Comparison of ENCODE assay signal across 24 cellular contexts in the genomic region with DNA sequence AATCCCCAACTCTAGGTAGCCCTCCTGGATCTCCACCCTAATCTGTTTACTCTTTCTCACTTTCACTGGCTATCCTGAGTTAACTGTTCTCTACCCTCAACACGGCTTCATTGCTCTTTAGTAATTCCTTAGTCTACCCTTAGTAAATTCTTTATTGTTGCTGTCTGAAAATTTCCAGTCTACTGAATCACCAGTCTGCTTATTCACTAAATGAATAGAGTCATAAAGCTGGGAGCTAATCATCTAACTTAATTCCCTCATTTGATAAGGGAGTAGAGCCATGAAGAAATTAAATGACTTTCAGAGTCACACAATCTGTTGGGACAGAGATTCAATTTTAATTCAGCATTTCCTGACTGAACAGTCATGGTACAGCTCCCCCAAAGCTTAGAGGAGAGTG. TPM values are rescaled to one million over a fixed set of nuclear protein-coding genes. Genes with fewer than 3 reads are reported as not detected.
DNase-seq lines count a peak whose midpoint lies in the region; ATAC-seq, FAIRE-seq and TF ChIP-seq lines count a peak whose summit lies in the region.
"Had no signal": no experiment of that assay in that cellular context is flagged by ENCODE, and none has a peak within 500 bp of the region (broad histone marks: within the 10 kb centered on the region; RNA-seq: fewer than 3 reads in every experiment).

No MANE protein-coding gene starts in this region.

- no peak for DNase-seq in activated T-cell treated with anti-CD3 and anti-CD28 coated beads, Interleukin-2, amount 50 U/mL, for 72 hours
- no peak for DNase-seq in activated T-cell treated with anti-CD3 and anti-CD28 coated beads, Interleukin-2, amount 50 U/mL, for 48 hours
- DNase-seq in astrocyte (ENCODE audit: low read depth): peak; percentile 69
- DNase-seq in osteoblast (ENCODE audit: insufficient read length, low spot score, missing footprints): peak; percentile 19
- DNase-seq in OCI-M1 (lab: John Stamatoyannopoulos, UW): no peak
- DNase-seq in omental fat pad (ENCODE audit: low spot score): no peak
- DNase-seq: 8988T; AML-193; C1 segment of cervical spinal cord; CD8-positive, alpha-beta T cell; DMS153; GDM1; H7; KG1; NCI-H1105; NCI-H2029 treated with DMSO at 0.1 percent for 48 hours; NCI-H345; NCI-H524; SJCRH30 had no signal

- H3K27ac Mint-ChIP-seq in activated T-cell treated with anti-CD3 and anti-CD28 coated beads, Interleukin-2, amount 50 U/mL, for 72 hours: peak overlapping the region; percentile 7
- H3K27ac Mint-ChIP-seq in astrocyte (ENCODE audit: unreplicated experiment): no peak overlapping the region
- H3K27ac Mint-ChIP-seq: CD8-positive, alpha-beta T cell had no signal

- TF ChIP-seq CTCF in astrocyte (IDR thresholded peaks at IDR 0.05; ENCODE audit: insufficient read depth, low read depth, low read length) (no peak), osteoblast (IDR thresholded peaks at IDR 0.05; ENCODE audit: extremely low read depth, low read depth, low read length) (no peak), omental fat pad (IDR thresholded peaks at IDR 0.05) (no peak)

- no peaks in the 10 kb centered on the region for H3K4me1 Mint-ChIP-seq in activated T-cell treated with anti-CD3 and anti-CD28 coated beads, Interleukin-2, amount 50 U/mL, for 72 hours (ENCODE audit: low read depth)
- peaks cover 21% of the 10 kb centered on the region for H3K4me1 Mint-ChIP-seq in astrocyte (ENCODE audit: low read depth, unreplicated experiment)

- H3K27ac ChIP-seq in astrocyte (ENCODE audit: low read depth, low read length): peak overlapping the region; percentile 44
- peak overlapping the region; percentile 49 for H3K27ac ChIP-seq in osteoblast (ENCODE audit: low read depth, low read length)
- H3K27ac ChIP-seq: HL-60, SJCRH30 had no signal

- H3K4me2 ChIP-seq in astrocyte (ENCODE audit: low read length): no peak overlapping the region
- no peak overlapping the region for H3K4me2 ChIP-seq in osteoblast (ENCODE audit: insufficient read depth, low read length)

- H3K79me2 ChIP-seq in astrocyte (ENCODE audit: insufficient read depth, low read length): no peaks in the 10 kb centered on the region
- no peaks in the 10 kb centered on the region for H3K79me2 ChIP-seq in osteoblast (ENCODE audit: insufficient read depth, low read length)

- peaks cover 5% of the 10 kb centered on the region for H3K4me1 ChIP-seq in astrocyte (ENCODE audit: insufficient read depth, low read length)
- peaks cover 21% of the 10 kb centered on the region for H3K4me1 ChIP-seq in osteoblast (ENCODE audit: insufficient read depth, low read length)
- H3K4me1 ChIP-seq: SJCRH30 had no signal

- H2AFZ ChIP-seq in astrocyte (ENCODE audit: low read depth, low read length) (no peak overlapping the region), osteoblast (ENCODE audit: low read length) (peak overlapping the region; percentile 13)

- peaks cover 3 to 5% of the 10 kb centered on the region in 2 donors for H3K9me3 Mint-ChIP-seq in activated T-cell treated with anti-CD3 and anti-CD28 coated beads, Interleukin-2, amount 50 U/mL, for 72 hours
- H3K9me3 Mint-ChIP-seq in astrocyte (ENCODE audit: unreplicated experiment): peaks cover 7% of the 10 kb centered on the region

- H3K27me3 ChIP-seq in astrocyte (ENCODE audit: insufficient read depth, low read length): no peaks in the 10 kb centered on the region
- H3K27me3 ChIP-seq in osteoblast (ENCODE audit: insufficient read depth, low read length): no peaks in the 10 kb centered on the region
- H3K27me3 ChIP-seq: SJCRH30 had no signal

- H3K9ac ChIP-seq in astrocyte (ENCODE audit: low read length): no peak overlapping the region

- H4K20me1 ChIP-seq in astrocyte (ENCODE audit: insufficient read depth, low read length) (no peaks in the 10 kb centered on the region), osteoblast (ENCODE audit: insufficient read depth, low read length) (no peaks in the 10 kb centered on the region)

- H3K36me3 ChIP-seq in astrocyte (ENCODE audit: insufficient read depth, low read length): no peaks in the 10 kb centered on the region
- H3K36me3 ChIP-seq in osteoblast (ENCODE audit: insufficient read depth, low read length): no peaks in the 10 kb centered on the region

- H3K9me3 ChIP-seq in astrocyte (ENCODE audit: insufficient read depth, low read depth, low read length) (no peaks in the 10 kb centered on the region), osteoblast (ENCODE audit: low read depth, low read length) (peaks cover 4% of the 10 kb centered on the region)

- H3K4me3 ChIP-seq in astrocyte (ENCODE audit: insufficient read depth, low read depth, low read length) (no peak overlapping the region), osteoblast (ENCODE audit: insufficient read depth, low read length) (no peak overlapping the region)
- H3K4me3 ChIP-seq: SJCRH30 had no signal

- no peak for FAIRE-seq in astrocyte (lab: Jason Lieb, UNC)
- FAIRE-seq: RCC 7860 had no signal

- peaks cover 11 to 34% of the 10 kb centered on the region in 2 donors for H3K36me3 Mint-ChIP-seq in activated T-cell treated with anti-CD3 and anti-CD28 coated beads, Interleukin-2, amount 50 U/mL, for 72 hours (ENCODE audit: insufficient read depth in 2 of 2)
- H3K36me3 Mint-ChIP-seq in astrocyte (ENCODE audit: low read depth, unreplicated experiment): peaks cover 5% of the 10 kb centered on the region

- H3K27me3 Mint-ChIP-seq in activated T-cell treated with anti-CD3 and anti-CD28 coated beads, Interleukin-2, amount 50 U/mL, for 72 hours (ENCODE audit: low read depth): no peaks in the 10 kb centered on the region
- no peaks in the 10 kb centered on the region for H3K27me3 Mint-ChIP-seq in astrocyte (ENCODE audit: low read depth, unreplicated experiment)

- H3K4me3 Mint-ChIP-seq in activated T-cell treated with anti-CD3 and anti-CD28 coated beads, Interleukin-2, amount 50 U/mL, for 72 hours: no peak overlapping the region
- no peak overlapping the region for H3K4me3 Mint-ChIP-seq in astrocyte (ENCODE audit: unreplicated experiment)
- H3K4me3 Mint-ChIP-seq: CD8-positive, alpha-beta T cell had no signal

- ATAC-seq in activated T-cell treated with anti-CD3 and anti-CD28 coated beads, Interleukin-2, amount 50 U/mL, for 72 hours (replicated peaks in 1 of 2): no peak
- ATAC-seq in HG03432 (IDR thresholded peaks at IDR 0.05; ENCODE audit: unreplicated experiment): no peak
- ATAC-seq in omental fat pad (ENCODE audit: low FRiP score): no peak
- no peak for ATAC-seq in GM18519 (IDR thresholded peaks at IDR 0.05; ENCODE audit: low FRiP score, unreplicated experiment)
- ATAC-seq: CD8-positive, alpha-beta T cell had no signal

RNA-seq across cellular contexts. Expression of a gene that starts 36.5 kb away (rescaled TPM):
- total RNA-seq in activated T-cell treated with anti-CD3 and anti-CD28 coated beads, Interleukin-2, amount 50 U/mL, for 72 hours: 10 to 100 TPM; 49.3 to 54.5 TPM
- total RNA-seq in astrocyte: 9.2 and 11.6 TPM in 2 replicates
- 20.3 and 24.5 TPM in 2 replicates for total RNA-seq in osteoblast
- 10 to 100 TPM in 1 of 4 donors, 1 to 10 TPM in 3; 6.0 to 10.6 (median 7.0) TPM for total RNA-seq in omental fat pad

RNA-seq across cellular contexts. Expression of a gene that starts 47.9 kb away (rescaled TPM):
- under 1 TPM in 1 of 2 donors, not detected in 1; 0.37 TPM for total RNA-seq in activated T-cell treated with anti-CD3 and anti-CD28 coated beads, Interleukin-2, amount 50 U/mL, for 72 hours
- total RNA-seq in astrocyte (0.31 and 0.45 TPM in 2 replicates), osteoblast (1.8 and 8.3 TPM in 2 replicates), omental fat pad (100 to 1,000 TPM in 2 of 4 donors, 10 to 100 TPM in 2; 39.8 to 214 (median 94.1) TPM)
- total RNA-seq: Daoy, H7, SJCRH30 had no signal

Comparison
In these comparisons a context has a peak if more than half of its experiments do, and no peak if none do; other contexts are left out.
1. DNase-seq: peak in astrocyte (single experiment) and osteoblast (single experiment); none in activated T-cell treated with anti-CD3 and anti-CD28 coated beads, Interleukin-2, amount 50 U/mL, for 72 hours (0 of 2), activated T-cell treated with anti-CD3 and anti-CD28 coated beads, Interleukin-2, amount 50 U/mL, for 48 hours (0 of 2), OCI-M1 (single experiment) and omental fat pad (single experiment).